ENCODE assay signal across 28 cellular contexts in genomic region chr7:139224219-139224618, GRCh38.
"Had no signal": no experiment of that assay in that cellular context is flagged by ENCODE, and none has a peak within 500 bp of the region (broad histone marks: within the 10 kb centered on the region; RNA-seq: fewer than 3 reads in every experiment).

No MANE protein-coding gene starts in this region.

- H3K79me2 ChIP-seq: hepatocyte had no signal

- H2AFZ ChIP-seq: hepatocyte had no signal

- H3K9me3 ChIP-seq: colonic mucosa, esophagus muscularis mucosa, esophagus squamous epithelium, gastrocnemius medialis, gastroesophageal sphincter, heart left ventricle, heart right ventricle had no signal

- H3K4me3 ChIP-seq: colonic mucosa, coronary artery, dorsolateral prefrontal cortex, esophagus muscularis mucosa, esophagus squamous epithelium, gastrocnemius medialis, gastroesophageal sphincter, heart left ventricle, heart right ventricle, hepatocyte had no signal

- H3K36me3 ChIP-seq: colonic mucosa, esophagus muscularis mucosa, esophagus squamous epithelium, gastrocnemius medialis, gastroesophageal sphincter, heart left ventricle, heart right ventricle had no signal

- H3K27ac ChIP-seq: colonic mucosa, coronary artery, dorsolateral prefrontal cortex, epithelial cell of prostate, esophagus muscularis mucosa, esophagus squamous epithelium, foreskin keratinocyte, gastrocnemius medialis, gastroesophageal sphincter, heart left ventricle, heart right ventricle, hepatocyte had no signal

- DNase-seq: colonic mucosa; cortex of kidney; dermis blood vessel endothelial cell; dorsolateral prefrontal cortex; effector CD4-positive, alpha-beta T cell; effector CD8-positive, alpha-beta T cell; effector memory CD4-positive, alpha-beta T cell; effector memory CD8-positive, alpha-beta T cell; endodermal cell; esophagus squamous epithelium; foreskin fibroblast; foreskin keratinocyte; foreskin melanocyte; gastrocnemius medialis; glutamatergic neuron; head of caudate nucleus; heart left ventricle; heart right ventricle had no signal

- ATAC-seq: effector memory CD8-positive, alpha-beta T cell; esophagus mucosa; foreskin keratinocyte; gastrocnemius medialis; gastroesophageal sphincter; heart left ventricle; heart right ventricle had no signal

- H3K4me2 ChIP-seq: hepatocyte had no signal

- H3K4me1 ChIP-seq: colonic mucosa, esophagus muscularis mucosa, esophagus squamous epithelium, foreskin keratinocyte, gastrocnemius medialis, gastroesophageal sphincter, heart left ventricle, heart right ventricle had no signal

- H3K27me3 ChIP-seq: colonic mucosa, dorsolateral prefrontal cortex, esophagus muscularis mucosa, foreskin keratinocyte, gastrocnemius medialis, heart left ventricle, heart right ventricle, hepatocyte had no signal

- FAIRE-seq: colon, endometrium, endothelial cell of umbilical vein, frontal cortex had no signal
